Comparison of ENCODE assay signal across 8 cellular contexts in the genomic region with DNA sequence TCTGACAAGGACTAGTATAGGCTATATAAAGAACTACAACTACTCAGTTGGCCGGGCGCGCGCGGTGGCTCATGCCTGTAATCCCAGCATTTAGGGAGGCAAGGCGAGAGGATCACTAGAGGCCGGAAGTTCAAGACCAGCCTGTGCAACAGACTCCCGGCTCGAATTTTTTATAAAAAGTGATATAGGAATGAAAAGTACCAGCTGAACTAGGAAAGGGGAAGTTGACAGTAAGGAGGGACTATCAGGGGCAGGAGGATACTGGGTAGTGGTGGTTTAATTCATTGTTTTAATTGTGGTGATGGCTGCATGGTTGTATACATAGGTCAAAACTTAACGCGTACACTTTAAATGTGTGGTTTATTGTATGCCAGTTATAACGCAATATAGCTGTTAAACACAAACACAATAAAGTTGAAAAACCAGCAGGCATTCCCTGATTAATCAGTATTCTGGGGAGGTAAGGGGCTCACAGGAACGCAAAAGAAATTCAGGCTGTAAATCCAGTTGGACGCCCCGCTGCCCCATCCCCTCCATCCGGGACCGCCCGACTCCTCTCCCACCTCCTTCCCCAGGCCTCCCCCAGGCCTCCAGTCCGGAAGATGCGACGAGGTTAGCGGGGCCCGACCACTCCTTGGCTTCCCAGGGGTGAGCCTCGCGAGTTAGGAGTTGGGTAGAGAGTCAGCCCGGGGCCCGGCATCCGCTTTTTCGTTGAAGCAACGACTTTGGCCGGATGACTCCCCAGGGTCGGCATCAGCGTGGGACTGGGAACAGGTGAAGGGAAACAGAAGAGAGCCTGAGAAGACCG. TPM values are rescaled to one million over a fixed set of nuclear protein-coding genes. Genes with fewer than 3 reads are reported as not detected.
DNase-seq lines count a peak whose midpoint lies in the region; ATAC-seq and TF ChIP-seq lines count a peak whose summit lies in the region.

No MANE protein-coding gene starts in this region.

- peak; percentile 22 for DNase-seq in NCI-H2107 (lab: John Stamatoyannopoulos, UW)
- DNase-seq in NCI-H2107 treated with DMSO at 0.1 percent for 48 hours (lab: John Stamatoyannopoulos, UW; ENCODE audit: unreplicated experiment) = no peak
- DNase-seq in NCI-H146 (lab: John Stamatoyannopoulos, UW) = peak; percentile 93
- peak; percentile 75 for DNase-seq in dermis blood vessel endothelial cell
- peak; percentile 77 for DNase-seq in lung (ENCODE audit: low spot score)
- peak; percentile 52 for DNase-seq in stimulated activated CD8-positive, alpha-beta memory T cell treated with anti-CD3 and anti-CD28 coated beads, Interleukin-4, amount 100 ng/mL, for 24 hours (ENCODE audit: low read depth)

- peak; percentile 59 for ATAC-seq in HG02678 (IDR thresholded peaks at IDR 0.05; ENCODE audit: unreplicated experiment)
- ATAC-seq in lung (ENCODE audit: insufficient read depth, low FRiP score) = peak; percentile 88

- no peaks in the 10 kb centered on the region for H3K36me3 ChIP-seq in lung (ENCODE audit: control insufficient read depth in 2 of 2, insufficient read depth in 2 of 2, low read length in 2 of 2)

- H3K9me3 ChIP-seq in lung (ENCODE audit: control insufficient read depth in 2 of 2, insufficient read depth in 1 of 2, low read length in 1 of 2) = no peaks in the 10 kb centered on the region

- H3K27me3 ChIP-seq in lung (ENCODE audit: control insufficient read depth, insufficient read depth) = no peaks in the 10 kb centered on the region

- WGBS in lung, 2 donors = 8 to 14% methylated on average over 34 of the region's 34 CpGs

- TF ChIP-seq CTCF in VCaP (conservative IDR thresholded peaks at IDR 0.05) = no peak
- TF ChIP-seq CTCF in lung (IDR thresholded peaks at IDR 0.05; ENCODE audit: control extremely low read depth, extremely low read depth) = no peak

- peak overlapping the region; percentile 93 for H3K27ac ChIP-seq in VCaP
- peak overlapping the region; percentile 82 to 91 for H3K27ac ChIP-seq in lung (ENCODE audit: low read depth in 1 of 2, low read length in 1 of 2)

- peaks cover 6 to 7% of the 10 kb centered on the region in 2 donors for H3K4me1 ChIP-seq in lung (ENCODE audit: control insufficient read depth in 2 of 2, insufficient read depth in 2 of 2, low read length in 2 of 2)

- H3K4me3 ChIP-seq in lung = peak overlapping the region; percentile 87

RNA-seq across cellular contexts. Expression of a gene that starts 0.7 kb away (rescaled TPM):
- total RNA-seq in dermis blood vessel endothelial cell (16.8 and 22.0 TPM in 2 replicates), lung (10 to 100 TPM; 20.9 to 26.4 TPM)
- polyA plus RNA-seq in lung = 1 to 10 TPM; 4.9 to 9.4 TPM

RNA-seq across cellular contexts. Expression of a gene that starts 42.9 kb away (rescaled TPM):
- 3.4 and 5.6 TPM in 2 replicates for total RNA-seq in dermis blood vessel endothelial cell
- 10 to 100 TPM in 1 of 2 donors, 1 to 10 TPM in 1; 3.0 to 46.6 TPM for total RNA-seq in lung
- 10 to 100 TPM; 43.4 to 45.5 TPM for polyA plus RNA-seq in lung

RNA-seq across cellular contexts. Expression of a gene that starts 59.6 kb away (rescaled TPM):
- total RNA-seq in dermis blood vessel endothelial cell = 20.8 and 27.6 TPM in 2 replicates
- 10 to 100 TPM; 31.2 to 32.8 TPM for total RNA-seq in lung
- polyA plus RNA-seq in lung = 10 to 100 TPM; 12.5 to 14.3 TPM
